Comparison of ENCODE assay signal across 10 cellular contexts in genomic region chr10:43322321-43322720, GRCh38. TPM values are rescaled to one million over a fixed set of nuclear protein-coding genes. Genes with fewer than 3 reads are reported as not detected.
DNase-seq lines count a peak whose midpoint lies in the region; FAIRE-seq and TF ChIP-seq lines count a peak whose summit lies in the region.
"Had no signal": no experiment of that assay in that cellular context is flagged by ENCODE, and none has a peak within 500 bp of the region (broad histone marks: within the 10 kb centered on the region; RNA-seq: fewer than 3 reads in every experiment).

No MANE protein-coding gene starts in this region.

- peak overlapping the region in 2 of 3 experiments; percentile 19 to 93; a peak in 2 of 7 replicates for H3K27ac Mint-ChIP-seq in H9

- H2BK12ac ChIP-seq in H9 (ENCODE audit: insufficient read length, low read depth, low read length): no peak overlapping the region

- peaks cover 47 to 49% of the 10 kb centered on the region in 2 experiments for H3K4me1 Mint-ChIP-seq in H9

- no peak for FAIRE-seq in bronchial epithelial cell (lab: Jason Lieb, UNC)

- no peaks in the 10 kb centered on the region; the same call in 1 of the 2 replicates for H3K4me1 ChIP-seq in H9 (ENCODE audit: insufficient read depth, low read length)
- peaks cover 0 to 15% (median 10%) of the 10 kb centered on the region in 4 donors for H3K4me1 ChIP-seq in sigmoid colon

- no peak overlapping the region for H3T11ph ChIP-seq in H9 (ENCODE audit: low read length)

- H3K27me3 ChIP-seq in H9 (ENCODE audit: insufficient read depth, low read length) (no peaks in the 10 kb centered on the region), bronchial epithelial cell (ENCODE audit: control insufficient read depth, insufficient read depth, low read length) (no peaks in the 10 kb centered on the region), kidney epithelial cell (ENCODE audit: control insufficient read depth, insufficient read depth, low read length) (no peaks in the 10 kb centered on the region), sigmoid colon (no peaks in the 10 kb centered on the region)

- H3K27me3 Mint-ChIP-seq in H9 (ENCODE audit: low read depth): peaks cover 6% of the 10 kb centered on the region

- H4K20me1 ChIP-seq in H9 (ENCODE audit: control insufficient read depth, insufficient read depth, insufficient read length): no peaks in the 10 kb centered on the region

- H3K23ac ChIP-seq in H9 (ENCODE audit: insufficient read length, low read depth, low read length): no peak overlapping the region

- no peak overlapping the region for H3K18ac ChIP-seq in H9 (ENCODE audit: insufficient read length, low read depth, low read length)

- H3K36me3 ChIP-seq in bronchial epithelial cell (ENCODE audit: control insufficient read depth, insufficient read depth, low read length) (no peaks in the 10 kb centered on the region), kidney epithelial cell (ENCODE audit: control insufficient read depth, insufficient read depth, low read length) (no peaks in the 10 kb centered on the region), sigmoid colon (no peaks in the 10 kb centered on the region)

- no peak overlapping the region for H3K9ac ChIP-seq in H9 (ENCODE audit: extremely low read depth, insufficient read length, low read length)

- H3K4me3 Mint-ChIP-seq in H9: peak overlapping the region; percentile 54 to 79

- no peak overlapping the region for H2AFZ ChIP-seq in H9 (ENCODE audit: low read length)

- H3K36me3 Mint-ChIP-seq in H9 (ENCODE audit: insufficient read depth in 1 of 3, low read depth in 3 of 3): no peaks in the 10 kb centered on the region

- H2BK120ac ChIP-seq in H9 (ENCODE audit: low read depth, low read length, poor library complexity, severe bottlenecking): no peak overlapping the region

- no peak overlapping the region for H2BK20ac ChIP-seq in H9 (ENCODE audit: low read depth, low read length, poor library complexity, severe bottlenecking)

- intact Hi-C loops in sigmoid colon (cut with DNase I): no loop called here

- no peak overlapping the region for H2BK5ac ChIP-seq in H9 (ENCODE audit: insufficient read length, low read length)

- no peak overlapping the region for H2BK15ac ChIP-seq in H9 (ENCODE audit: low read depth, low read length)

- H3K56ac ChIP-seq in H9 (ENCODE audit: insufficient read length, low read depth, low read length): no peak overlapping the region

- H3K9me3 Mint-ChIP-seq in H9: no peaks in the 10 kb centered on the region

- no peak overlapping the region for H3K14ac ChIP-seq in H9 (ENCODE audit: insufficient read depth, low read length)

- H4K5ac ChIP-seq in H9 (ENCODE audit: insufficient read length, low read depth, low read length): no peak overlapping the region

- H3K4ac ChIP-seq in H9 (ENCODE audit: low read depth, low read length): no peak overlapping the region

- H3K9me3 ChIP-seq in H9 (ENCODE audit: control insufficient read depth, low read depth, low read length) (no peaks in the 10 kb centered on the region), sigmoid colon (no peaks in the 10 kb centered on the region)

- TF ChIP-seq EP300 in sigmoid colon (IDR thresholded peaks at IDR 0.05): no peak

- peak overlapping the region; percentile 53 for H3K4me2 ChIP-seq in H9 (ENCODE audit: insufficient read depth, insufficient read length, low read length)

- H4K8ac ChIP-seq in H9 (replicated peaks; ENCODE audit: insufficient read length, low read depth, low read length): no peak overlapping the region

- H3K79me2 ChIP-seq in H9 (ENCODE audit: insufficient read depth, low read length): no peaks in the 10 kb centered on the region

- TF ChIP-seq POLR2A in sigmoid colon (IDR thresholded peaks at IDR 0.05): no peak

- no peak overlapping the region for H3K27ac ChIP-seq in H9 (ENCODE audit: insufficient read length, low read depth, low read length)
- H3K27ac ChIP-seq in sigmoid colon: peak overlapping the region in 1 of 4 donors; percentile 4
- H3K27ac ChIP-seq: VCaP had no signal

- no peak overlapping the region for H4K91ac ChIP-seq in H9 (ENCODE audit: insufficient read length, low read depth, low read length)

- no peak for DNase-seq in H9
- DNase-seq in bronchial epithelial cell (ENCODE audit: low read depth): peak; percentile 8
- no peak for DNase-seq in kidney epithelial cell (ENCODE audit: low read depth)
- DNase-seq in sigmoid colon: no peak
- no peak for DNase-seq in HT-29 (ENCODE audit: low spot score)
- no peak for DNase-seq in ACHN
- no peak for DNase-seq in amniotic stem cell (lab: John Stamatoyannopoulos, UW)
- no peak for DNase-seq in NCI-H1048 (lab: John Stamatoyannopoulos, UW)
- DNase-seq: NCI-H2081 treated with DMSO at 0.1 percent for 48 hours had no signal

- in situ Hi-C loops in ACHN (cut with HindIII; ENCODE audit: low pct_ligation_motif_present, low pct_unique_long_range_greater_than_20kb, low sequenced_read_pairs): no loop called here

- H3K23me2 ChIP-seq in H9 (ENCODE audit: insufficient read length, low read depth, low read length, poor library complexity, severe bottlenecking): no peaks in the 10 kb centered on the region

- WGBS in H9 (ENCODE audit: extremely low coverage, insufficient read length, low lambda C conversion rate): no CpG with 5 or more reads among the region's 13 CpGs
- WGBS in sigmoid colon, 2 donors: 10 to 34% methylated on average over 13 of the region's 13 CpGs

- TF ChIP-seq CTCF in H9 (conservative IDR thresholded peaks at IDR 0.05) (no peak), bronchial epithelial cell (IDR thresholded peaks at IDR 0.05; ENCODE audit: insufficient read depth, low read length, severe bottlenecking) (no peak), kidney epithelial cell (IDR thresholded peaks at IDR 0.05; ENCODE audit: insufficient read depth, low read length, poor library complexity, severe bottlenecking) (no peak), sigmoid colon (IDR thresholded peaks at IDR 0.05) (no peak)

- no peak overlapping the region for H3K4me3 ChIP-seq in bronchial epithelial cell (ENCODE audit: low read depth, low read length)
- H3K4me3 ChIP-seq in kidney epithelial cell (ENCODE audit: low read depth, low read length): peak overlapping the region; percentile 17
- H3K4me3 ChIP-seq in sigmoid colon: peak overlapping the region in 3 of 4 donors; percentile 23 to 40 (median 38)

- H2AK5ac ChIP-seq in H9 (ENCODE audit: insufficient read length, low read length): no peak overlapping the region

- no peaks in the 10 kb centered on the region for H3K79me1 ChIP-seq in H9 (ENCODE audit: insufficient read depth, low read depth, low read length, poor library complexity, severe bottlenecking)

RNA-seq across cellular contexts. Expression of gene FXYD4, which starts 49.1 kb away (rescaled TPM):
- total RNA-seq in H9 (2021) (not detected in 2 replicates), bronchial epithelial cell (not detected in 2 replicates), kidney epithelial cell (not detected in 2 replicates), sigmoid colon (not detected)
- polyA plus RNA-seq in sigmoid colon: not detected
- not detected in 2 replicates for total RNA-seq in HT-29 (2014; rRNA removed; shearing (Covaris generic))

RNA-seq across cellular contexts. Expression of gene RASGEF1A, which starts 55.5 kb away (rescaled TPM):
- 17.6 and 20.0 TPM in 2 replicates for total RNA-seq in H9 (2021)
- total RNA-seq in bronchial epithelial cell: 12.1 and 19.7 TPM in 2 replicates
- total RNA-seq in kidney epithelial cell: 2.1 and 3.6 TPM in 2 replicates
- 1 to 10 TPM in 1 of 4 donors, under 1 TPM in 3; 0.27 to 2.5 (median 0.34) TPM for total RNA-seq in sigmoid colon
- 1 to 10 TPM in 1 of 3 donors, under 1 TPM in 2; 0.46 to 1.6 (median 0.60) TPM for polyA plus RNA-seq in sigmoid colon
- total RNA-seq in HT-29 (2014; rRNA removed; shearing (Covaris generic)): not detected in 2 replicates
